1 cellular context compared by ENCODE assay signal in genomic region chr6:21984135-21984534, GRCh38.
TF ChIP-seq lines count a peak whose summit lies in the region.

No MANE protein-coding gene starts in this region.

TF ChIP-seq in SK-N-SH, 30 proteins besides CTCF, POLR2A, EP300 and RAD21 (continued from another document):
- TF ChIP-seq ZBTB33 (IDR thresholded peaks at IDR 0.05; ENCODE audit: borderline replicate concordance, low read depth) (no peak), ELF1 (IDR thresholded peaks at IDR 0.05) (no peak), IRF3 (IDR thresholded peaks at IDR 0.05; ENCODE audit: low read depth, low read length) (no peak), YY1 (IDR thresholded peaks at IDR 0.05; ENCODE audit: low read depth) (no peak), CHD2 (IDR thresholded peaks at IDR 0.05; ENCODE audit: low read length, partially characterized antibody) (no peak)
